18 cellular contexts compared by ENCODE assay signal in the genomic region with DNA sequence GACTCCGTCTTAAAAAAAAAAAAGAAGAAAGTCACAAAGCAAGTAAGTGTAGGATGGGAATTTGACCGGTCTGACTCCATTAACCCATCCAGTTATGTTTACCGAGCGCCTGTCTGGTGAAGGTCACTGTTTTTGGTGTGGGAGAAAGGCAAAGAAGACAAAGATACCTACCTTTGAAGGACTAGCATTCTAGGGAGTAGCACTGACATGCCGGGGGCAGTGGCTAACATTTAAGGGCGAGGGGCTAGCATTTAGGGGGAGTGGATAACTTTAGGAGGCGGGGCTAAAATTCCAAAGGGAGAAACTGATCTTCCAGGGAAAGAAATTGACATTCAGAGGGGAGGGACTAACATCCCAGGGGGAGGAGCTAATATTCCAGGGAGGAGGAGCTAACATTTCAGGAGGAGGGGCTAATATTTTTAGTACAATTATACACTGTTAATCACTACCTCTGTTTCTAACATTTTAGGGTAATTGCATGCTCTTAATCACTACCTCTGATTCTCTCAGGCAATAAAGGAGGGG. TPM values are rescaled to one million over a fixed set of nuclear protein-coding genes. Genes with fewer than 3 reads are reported as not detected.
DNase-seq lines count a peak whose midpoint lies in the region; ATAC-seq, FAIRE-seq and TF ChIP-seq lines count a peak whose summit lies in the region.
"Had no signal": no experiment of that assay in that cellular context is flagged by ENCODE, and none has a peak within 500 bp of the region (broad histone marks: within the 10 kb centered on the region; RNA-seq: fewer than 3 reads in every experiment).

No MANE protein-coding gene starts in this region.

- H3K9me3 ChIP-seq in A549 (peaks cover 10% of the 10 kb centered on the region), HUES6 (ENCODE audit: control insufficient read depth, insufficient read depth, low read depth, low read length) (no peaks in the 10 kb centered on the region)

- peaks cover 85% of the 10 kb centered on the region for H3K27me3 Mint-ChIP-seq in nephron progenitor cell (ENCODE audit: low read depth, poor library complexity)

- H3K36me3 Mint-ChIP-seq in nephron progenitor cell (ENCODE audit: low read depth) = no peaks in the 10 kb centered on the region

- WGBS in A549 (ENCODE audit: missing lambda C conversion rate) = 34% methylated on average over 7 of the region's 7 CpGs

- no peak for FAIRE-seq in A549 (lab: Jason Lieb, UNC)
- FAIRE-seq: GM12892, HTR-8/SVneo had no signal

- H3K27ac ChIP-seq in A549 (no peak overlapping the region), HUES6 (ENCODE audit: low read depth, low read length) (no peak overlapping the region)

- H3K36me3 ChIP-seq in HUES6 (ENCODE audit: control insufficient read depth, insufficient read depth, low read length) = no peaks in the 10 kb centered on the region

- H3K4me2 ChIP-seq in A549 = peak overlapping the region; percentile 72; the same call in 2 of the 3 replicates

- peaks cover 44% of the 10 kb centered on the region for H3K4me1 Mint-ChIP-seq in nephron progenitor cell

- DNase-seq in A549 (ENCODE audit: low read depth in 1 of 2, low spot score in 1 of 2) (no peak), GM20000 (ENCODE audit: low spot score) (peak; percentile 7), nephron progenitor cell (no peak), kidney glomerular epithelial cell (lab: John Stamatoyannopoulos, UW) (no peak), ecto neural progenitor cell (ENCODE audit: low spot score) (no peak), NCI-H82 (lab: John Stamatoyannopoulos, UW) (no peak)
- DNase-seq in activated effector memory CD4-positive, alpha-beta T cell treated with anti-CD3 and anti-CD28 coated beads, Interleukin-2, amount 50 U/mL, for 16 hours = no peak
- DNase-seq: 8988T; ACHN; C1 segment of cervical spinal cord; CD4-positive, alpha-beta T cell; DMS79; GDM1; H9; HFFc6 had no signal

- H3K9ac ChIP-seq in HUES6 (ENCODE audit: low read length) = no peak overlapping the region

- peaks cover 20% of the 10 kb centered on the region; the same call in 2 of the 3 replicates for H3K4me1 ChIP-seq in A549
- peaks cover 15% of the 10 kb centered on the region for H3K4me1 ChIP-seq in HUES6 (ENCODE audit: control insufficient read depth, insufficient read depth, low read length)

- peaks cover 55% of the 10 kb centered on the region for H3K27me3 ChIP-seq in HUES6 (ENCODE audit: control insufficient read depth, insufficient read depth, low read length)

- no peak for ATAC-seq in A549

- CTCF ChIA-PET in A549 (lab: Yijun Ruan, JAX) = interaction anchor here (0.7 to 14.0 kb wide), 13 partner anchors 8 to 631 kb away, joined by 3 to 272 read pairs (median 5); a partner anchor contains a TSS

- TF ChIP-seq CTCF in A549 (IDR thresholded peaks at IDR 0.05) = no peak
- TF ChIP-seq CTCF in GM20000 (IDR thresholded peaks at IDR 0.05; ENCODE audit: extremely low read depth, missing control alignments) = no peak
- no peak for TF ChIP-seq CTCF in nephron progenitor cell (IDR thresholded peaks at IDR 0.05)

- H3K9me3 Mint-ChIP-seq in nephron progenitor cell = peaks cover 23% of the 10 kb centered on the region
- H3K9me3 Mint-ChIP-seq: CD4-positive, alpha-beta T cell; HFFc6 had no signal

- H3K4me3 Mint-ChIP-seq in nephron progenitor cell = peak overlapping the region; percentile 5
- H3K4me3 Mint-ChIP-seq: CD4-positive, alpha-beta T cell; HFFc6 had no signal

- no peak for TF ChIP-seq EP300 in A549 (IDR thresholded peaks at IDR 0.05)

- no peak overlapping the region for H3K27ac Mint-ChIP-seq in nephron progenitor cell
- H3K27ac Mint-ChIP-seq: CD4-positive, alpha-beta T cell; H9; HFFc6 had no signal

- TF ChIP-seq POLR2A in A549 (IDR thresholded peaks at IDR 0.05; ENCODE audit: low read length) = no peak

- H3K4me3 ChIP-seq in A549 = no peak overlapping the region
- H3K4me3 ChIP-seq in HUES6 (ENCODE audit: low read depth, low read length) = peak overlapping the region; percentile 17; the same call in 1 of the 2 replicates

- TF ChIP-seq RAD21 in A549 (conservative IDR thresholded peaks at IDR 0.05 in 1 of 2, IDR thresholded peaks at IDR 0.05 in 1 of 2) = no peak

- POLR2A ChIA-PET in A549 (lab: Yijun Ruan, JAX) = interaction anchor here (0.9 to 4.0 kb wide), 2 partner anchors 54 to 121 kb away, joined by 3 to 25 read pairs; no protein-coding TSS in a partner anchor

TF ChIP-seq in A549, 52 proteins besides CTCF, POLR2A, EP300 and RAD21:
- TF ChIP-seq, protein P1, sequence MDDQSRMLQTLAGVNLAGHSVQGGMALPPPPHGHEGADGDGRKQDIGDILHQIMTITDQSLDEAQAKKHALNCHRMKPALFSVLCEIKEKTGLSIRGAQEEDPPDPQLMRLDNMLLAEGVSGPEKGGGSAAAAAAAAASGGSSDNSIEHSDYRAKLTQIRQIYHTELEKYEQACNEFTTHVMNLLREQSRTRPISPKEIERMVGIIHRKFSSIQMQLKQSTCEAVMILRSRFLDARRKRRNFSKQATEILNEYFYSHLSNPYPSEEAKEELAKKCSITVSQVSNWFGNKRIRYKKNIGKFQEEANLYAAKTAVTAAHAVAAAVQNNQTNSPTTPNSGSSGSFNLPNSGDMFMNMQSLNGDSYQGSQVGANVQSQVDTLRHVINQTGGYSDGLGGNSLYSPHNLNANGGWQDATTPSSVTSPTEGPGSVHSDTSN (IDR thresholded peaks at IDR 0.05) = no peak
- TF ChIP-seq CHD2 (IDR thresholded peaks at IDR 0.05; ENCODE audit: low read length, partially characterized antibody) = no peak
- TF ChIP-seq, protein P2, sequence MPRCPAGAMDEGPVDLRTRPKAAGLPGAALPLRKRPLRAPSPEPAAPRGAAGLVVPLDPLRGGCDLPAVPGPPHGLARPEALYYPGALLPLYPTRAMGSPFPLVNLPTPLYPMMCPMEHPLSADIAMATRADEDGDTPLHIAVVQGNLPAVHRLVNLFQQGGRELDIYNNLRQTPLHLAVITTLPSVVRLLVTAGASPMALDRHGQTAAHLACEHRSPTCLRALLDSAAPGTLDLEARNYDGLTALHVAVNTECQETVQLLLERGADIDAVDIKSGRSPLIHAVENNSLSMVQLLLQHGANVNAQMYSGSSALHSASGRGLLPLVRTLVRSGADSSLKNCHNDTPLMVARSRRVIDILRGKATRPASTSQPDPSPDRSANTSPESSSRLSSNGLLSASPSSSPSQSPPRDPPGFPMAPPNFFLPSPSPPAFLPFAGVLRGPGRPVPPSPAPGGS (IDR thresholded peaks at IDR 0.05) = no peak
- no peak for TF ChIP-seq NR3C1 (IDR thresholded peaks at IDR 0.05)
- TF ChIP-seq FOSB (CRISPR knock-in tag; IDR thresholded peaks at IDR 0.05) = no peak

RNA-seq across cellular contexts. Expression of a gene that starts 8.7 kb away (rescaled TPM):
- polyA plus RNA-seq in A549 (2011; rRNA removed) (not detected in 2 replicates), A549 (2017; fragmentation: RNase III; extraction: RNeasy Plus Mini Kit Qiagen cat#74134 plus additional on column Dnase treatment) (not detected in 3 replicates)
- polyA plus RNA-seq in A549 (2012; cell fraction: cytosol; rRNA removed) = not detected in 2 replicates
- polyA plus RNA-seq in A549 (2012; cell fraction: nucleus; rRNA removed) = not detected in 2 replicates
- not detected in 2 replicates for polyA minus RNA-seq in A549 (2011; rRNA and poly(A)+ RNA removed)

RNA-seq across cellular contexts. Expression of a gene that starts 11.2 kb away (rescaled TPM):
- not detected in 2 replicates for polyA plus RNA-seq in A549 (2011; rRNA removed)
- not detected in 2 replicates for polyA plus RNA-seq in A549 (2012; cell fraction: cytosol; rRNA removed)
- not detected in 2 replicates for polyA plus RNA-seq in A549 (2012; cell fraction: nucleus; rRNA removed)
- polyA plus RNA-seq in A549 (2017; fragmentation: RNase III; extraction: RNeasy Plus Mini Kit Qiagen cat#74134 plus additional on column Dnase treatment) = not detected in 3 replicates
- polyA minus RNA-seq in A549 (2011; rRNA and poly(A)+ RNA removed) = not detected in 2 replicates

RNA-seq across cellular contexts. Expression of a gene that starts 44.6 kb away (rescaled TPM):
- 0.25 and 0.30 TPM in 2 replicates for polyA plus RNA-seq in A549 (2011; rRNA removed)
- 0.11 and 0.12 TPM in 2 replicates for polyA plus RNA-seq in A549 (2012; cell fraction: cytosol; rRNA removed)
- 0.07 and 0.12 TPM in 2 replicates for polyA plus RNA-seq in A549 (2012; cell fraction: nucleus; rRNA removed)
- polyA plus RNA-seq in A549 (2017; fragmentation: RNase III; extraction: RNeasy Plus Mini Kit Qiagen cat#74134 plus additional on column Dnase treatment) = not detected in 3 replicates
- polyA minus RNA-seq in A549 (2011; rRNA and poly(A)+ RNA removed) = 0.97 TPM in 1 of 2 replicates, not detected in the other

RNA-seq across cellular contexts. Expression of a gene that starts 54.4 kb away (rescaled TPM):
- polyA plus RNA-seq in A549 (2011; rRNA removed) (not detected in 2 replicates), A549 (2017; fragmentation: RNase III; extraction: RNeasy Plus Mini Kit Qiagen cat#74134 plus additional on column Dnase treatment) (not detected in 3 replicates)
- not detected in 2 replicates for polyA plus RNA-seq in A549 (2012; cell fraction: cytosol; rRNA removed)
- not detected in 2 replicates for polyA plus RNA-seq in A549 (2012; cell fraction: nucleus; rRNA removed)
- not detected in 2 replicates for polyA minus RNA-seq in A549 (2011; rRNA and poly(A)+ RNA removed)

RNA-seq across cellular contexts. Expression of a gene that starts 55.8 kb away (rescaled TPM):
- 1.4 and 1.5 TPM in 2 replicates for polyA plus RNA-seq in A549 (2011; rRNA removed)
- 5.7 and 9.0 TPM in 2 replicates for polyA plus RNA-seq in A549 (2012; cell fraction: cytosol; rRNA removed)
- 9.7 and 13.1 TPM in 2 replicates for polyA plus RNA-seq in A549 (2012; cell fraction: nucleus; rRNA removed)
- polyA plus RNA-seq in A549 (2017; fragmentation: RNase III; extraction: RNeasy Plus Mini Kit Qiagen cat#74134 plus additional on column Dnase treatment) = 5.0 to 6.4 TPM (median 6.2 TPM) in 3 replicates
- 0.34 and 0.37 TPM in 2 replicates for polyA minus RNA-seq in A549 (2011; rRNA and poly(A)+ RNA removed)
